In genomic region chr3:189132125-189132744, GRCh38 we compare ENCODE assay signal across 8 cellular contexts.
DNase-seq lines count a peak whose midpoint lies in the region; ATAC-seq lines count a peak whose summit lies in the region.

No MANE protein-coding gene starts in this region.

- DNase-seq in T-helper 22 cell (ENCODE audit: low read depth) (peak; percentile 75), astrocyte of the hippocampus (ENCODE audit: low read depth, low spot score) (peak; percentile 91), medulla oblongata (ENCODE audit: extremely low spot score) (peak; percentile 20), NCI-H82 treated with DMSO at 0.1 percent for 48 hours (lab: John Stamatoyannopoulos, UW; ENCODE audit: unreplicated experiment) (no peak), inferior parietal cortex (ENCODE audit: extremely low spot score) (no peak)
- peak; percentile 77 for DNase-seq in stimulated activated CD8-positive, alpha-beta memory T cell treated with anti-CD3 and anti-CD28 coated beads, Interleukin-4, amount 100 ng/mL, for 48 hours

- ATAC-seq in GM18867 (IDR thresholded peaks at IDR 0.05; ENCODE audit: unreplicated experiment) = peak; percentile 91
- peak; percentile 91 for ATAC-seq in HG03196 (IDR thresholded peaks at IDR 0.05; ENCODE audit: unreplicated experiment)

Comparison
In these comparisons a context has a peak if more than half of its experiments do, and no peak if none do; other contexts are left out.
1. DNase-seq: peak in T-helper 22 cell (single experiment), astrocyte of the hippocampus (single experiment), medulla oblongata (single experiment) and stimulated activated CD8-positive, alpha-beta memory T cell treated with anti-CD3 and anti-CD28 coated beads, Interleukin-4, amount 100 ng/mL, for 48 hours (single experiment); none in NCI-H82 treated with DMSO at 0.1 percent for 48 hours (single experiment) and inferior parietal cortex (single experiment).